In the genomic region with DNA sequence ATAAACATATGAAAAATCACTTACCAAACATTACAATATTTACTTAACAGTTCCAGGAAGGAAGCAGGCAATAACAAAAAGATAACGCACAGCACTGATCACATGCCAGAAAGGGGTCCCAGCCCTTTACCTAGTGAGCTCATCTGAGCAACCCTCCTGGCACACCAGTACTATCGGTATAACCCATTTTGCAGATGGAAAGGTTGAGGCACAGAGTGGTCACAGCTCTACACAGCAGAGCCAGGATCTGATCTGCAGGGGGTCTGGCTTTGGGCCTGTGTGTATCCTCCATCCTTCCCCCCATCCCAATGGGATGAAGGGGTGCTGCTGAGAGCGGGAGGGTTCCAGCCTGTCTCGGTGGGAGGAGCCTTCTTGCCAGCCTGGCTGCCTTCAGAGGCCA, we compare ENCODE assay signal across 30 cellular contexts. TPM values are rescaled to one million over a fixed set of nuclear protein-coding genes. Genes with fewer than 3 reads are reported as not detected.
"Had no signal": no experiment of that assay in that cellular context is flagged by ENCODE, and none has a peak within 500 bp of the region (broad histone marks: within the 10 kb centered on the region; RNA-seq: fewer than 3 reads in every experiment).

No MANE protein-coding gene starts in this region.

- DNase-seq: activated B cell treated with CpG ODN at 0.5 μM for 24 hours; activated CD4-positive, alpha-beta T cell treated with anti-CD3 and anti-CD28 coated beads for 1 hour; activated CD4-positive, alpha-beta T cell treated with anti-CD3 and anti-CD28 coated beads, Interleukin-2, amount 10 ng/mL, durations not matched to agents 24 days and 14 days; activated CD4-positive, alpha-beta T cell treated with anti-CD3 and anti-CD28 coated beads, Interleukin-2, amount 50 U/mL, for 48 hours; activated gamma-delta T cell; activated naive CD4-positive, alpha-beta T cell treated with anti-CD3 and anti-CD28 coated beads, Interleukin-2, amount 10 ng/mL, durations not matched to agents 7 days and 5 days; activated naive CD8-positive, alpha-beta T cell treated with anti-CD3 and anti-CD28 coated beads for 36 hours; activated T-cell treated with anti-CD3 and anti-CD28 coated beads for 4 hours; activated T-cell treated with anti-CD3 and anti-CD28 coated beads, Interleukin-2, amount 50 U/mL, for 48 hours; brain microvascular endothelial cell; Karpas-422; MM.1S; NCI-H1105 treated with DMSO at 0.1 percent for 48 hours; NCI-H1436 treated with DMSO at 0.1 percent for 48 hours; NCI-H1930; NCI-H2107; NCI-H2171 treated with DMSO at 0.1 percent for 48 hours; NCI-H345; NCI-H510A treated with DMSO at 0.1 percent for 48 hours; NCI-H69; NK-92 treated with Interleukin-12 subunit alpha and Interleukin-12 subunit beta, amount 100 ng/mL, for 24 hours; RPMI8226; SHP77; SW 1271; T-helper 9 cell had no signal

- ATAC-seq: activated T-helper 17 cell treated with anti-CD3 and anti-CD28 coated beads, Interleukin-2, amount 50 U/mL, for 72 hours; Panc1; SK-N-SH treated with all-trans-retinoic acid at 6 μM for 48 hours had no signal

- H3K27ac ChIP-seq: brain microvascular endothelial cell, cardiac muscle cell, SJSA1 had no signal

RNA-seq across cellular contexts. Expression of a gene that starts 5.0 kb away (rescaled TPM):
- total RNA-seq: activated B cell treated with CpG ODN at 0.5 μM for 24 hours, SJSA1 had no signal
